Comparison of ENCODE assay signal across 1 cellular context in genomic region chr10:32346551-32347362, GRCh38.
TF ChIP-seq lines count a peak whose summit lies in the region.

TSS of gene EPC1 (minus strand) at chr10:32347158. CDS start at chr10:32346915, 243 bp downstream.

TF ChIP-seq in HepG2, 621 proteins besides CTCF, POLR2A, EP300 and RAD21 (continued from another document and continues in another):
- TF ChIP-seq ZFP91 (CRISPR knock-in tag; IDR thresholded peaks at IDR 0.05; ENCODE audit: borderline replicate concordance) = peak; percentile 82; the same call in 1 of the 2 replicates
- TF ChIP-seq ZNF33B (CRISPR knock-in tag; IDR thresholded peaks at IDR 0.05) = 0 out of 2 replicates have a peak, but pooled peaks have one; percentile 47
- peak; percentile 26; the same call in 1 of the 2 replicates for TF ChIP-seq BRF2 (CRISPR knock-in tag; IDR thresholded peaks at IDR 0.05)
- TF ChIP-seq TBX3 (IDR thresholded peaks at IDR 0.05; ENCODE audit: borderline replicate concordance) = no peak
- no peak for TF ChIP-seq SOX5 (CRISPR knock-in tag; IDR thresholded peaks at IDR 0.05; ENCODE audit: borderline replicate concordance)
- no peak for TF ChIP-seq ZNF83 (CRISPR knock-in tag; IDR thresholded peaks at IDR 0.05; ENCODE audit: borderline replicate concordance)
- no peak for TF ChIP-seq MLX (CRISPR knock-in tag; IDR thresholded peaks at IDR 0.05)
- TF ChIP-seq ZNF431 (CRISPR knock-in tag; IDR thresholded peaks at IDR 0.05; ENCODE audit: borderline replicate concordance, low read depth) = peak; percentile 47; the same call in 1 of the 2 replicates
- TF ChIP-seq DMAP1 (CRISPR knock-in tag; IDR thresholded peaks at IDR 0.05) = peak; percentile 57
- no peak for TF ChIP-seq ETS1 (CRISPR knock-in tag; IDR thresholded peaks at IDR 0.05)
- 0 out of 2 replicates have a peak, but pooled peaks have one; percentile 35 for TF ChIP-seq ZBTB25 (CRISPR knock-in tag; IDR thresholded peaks at IDR 0.05)
- peak; percentile 69; the same call in 1 of the 2 replicates for TF ChIP-seq CENPT (CRISPR knock-in tag; IDR thresholded peaks at IDR 0.05; ENCODE audit: low read depth)
- 0 out of 2 replicates have a peak, but pooled peaks have one; percentile 59 for TF ChIP-seq THYN1 (CRISPR knock-in tag; IDR thresholded peaks at IDR 0.05; ENCODE audit: borderline replicate concordance, low read depth)
- no peak for TF ChIP-seq ZSCAN9 (CRISPR knock-in tag; IDR thresholded peaks at IDR 0.05; ENCODE audit: borderline replicate concordance)
- TF ChIP-seq BCL6 (CRISPR knock-in tag; IDR thresholded peaks at IDR 0.05) = no peak; the same call in 1 of the 2 replicates
- TF ChIP-seq ZNF20 (CRISPR knock-in tag; IDR thresholded peaks at IDR 0.05) = no peak
- TF ChIP-seq ZNF672 (CRISPR knock-in tag; IDR thresholded peaks at IDR 0.05) = 0 out of 2 replicates have a peak, but pooled peaks have one; percentile 22
- peak; percentile 32; the same call in 1 of the 2 replicates for TF ChIP-seq ZNF589 (CRISPR knock-in tag; conservative IDR thresholded peaks at IDR 0.05)
- peak; percentile 88 for TF ChIP-seq TAF1 (CRISPR knock-in tag; IDR thresholded peaks at IDR 0.05)
- TF ChIP-seq NFATC3 (CRISPR knock-in tag; IDR thresholded peaks at IDR 0.05) = no peak
- TF ChIP-seq IRF2 (CRISPR knock-in tag; IDR thresholded peaks at IDR 0.05) = no peak
- TF ChIP-seq PHF5A (CRISPR knock-in tag; IDR thresholded peaks at IDR 0.05; ENCODE audit: low read depth, unreplicated experiment) = peak; percentile 81
- TF ChIP-seq ZNF607 (CRISPR knock-in tag; IDR thresholded peaks at IDR 0.05; ENCODE audit: borderline replicate concordance) = peak; percentile 67; the same call in 1 of the 2 replicates
- 0 out of 2 replicates have a peak, but pooled peaks have one; percentile 11 for TF ChIP-seq HOMEZ (CRISPR knock-in tag; IDR thresholded peaks at IDR 0.05; ENCODE audit: low read depth)
- TF ChIP-seq ZSCAN21 (CRISPR knock-in tag; IDR thresholded peaks at IDR 0.05; ENCODE audit: borderline replicate concordance) = peak; percentile 76; the same call in 1 of the 2 replicates
- no peak for TF ChIP-seq TRIM22 (IDR thresholded peaks at IDR 0.05)
- 0 out of 2 replicates have a peak, but pooled peaks have one; percentile 61 for TF ChIP-seq ZZZ3 (CRISPR knock-in tag; IDR thresholded peaks at IDR 0.05; ENCODE audit: borderline replicate concordance)
- 0 out of 2 replicates have a peak, but pooled peaks have one; percentile 55 for TF ChIP-seq REL (CRISPR knock-in tag; conservative IDR thresholded peaks at IDR 0.05)
- TF ChIP-seq ISL2 (CRISPR knock-in tag; IDR thresholded peaks at IDR 0.05) = peak; percentile 3; the same call in 1 of the 2 replicates
- peak; percentile 29; the same call in 1 of the 2 replicates for TF ChIP-seq ZNF784 (CRISPR knock-in tag; IDR thresholded peaks at IDR 0.05; ENCODE audit: borderline replicate concordance)
- peak; percentile 50; the same call in 1 of the 2 replicates for TF ChIP-seq BCL3 (CRISPR knock-in tag; IDR thresholded peaks at IDR 0.05)
- peak; percentile 10; the same call in 1 of the 2 replicates for TF ChIP-seq ZBTB26 (CRISPR knock-in tag; IDR thresholded peaks at IDR 0.05; ENCODE audit: borderline replicate concordance)
- TF ChIP-seq RBFOX2 (IDR thresholded peaks at IDR 0.05; ENCODE audit: low read depth, low read length) = peak; percentile 88
- TF ChIP-seq ZNF670 (CRISPR knock-in tag; IDR thresholded peaks at IDR 0.05; ENCODE audit: borderline replicate concordance) = 0 out of 2 replicates have a peak, but pooled peaks have one; percentile 2
- 0 out of 2 replicates have a peak, but pooled peaks have one; percentile 76 for TF ChIP-seq ZNF674 (CRISPR knock-in tag; IDR thresholded peaks at IDR 0.05; ENCODE audit: low read depth)
- no peak for TF ChIP-seq NR2C2 (CRISPR knock-in tag; IDR thresholded peaks at IDR 0.05; ENCODE audit: borderline replicate concordance)
- TF ChIP-seq ZNF337 (CRISPR knock-in tag; IDR thresholded peaks at IDR 0.05; ENCODE audit: borderline replicate concordance, low read depth) = 0 out of 2 replicates have a peak, but pooled peaks have one; percentile 8
- TF ChIP-seq POGK (CRISPR knock-in tag; conservative IDR thresholded peaks at IDR 0.05) = no peak; the same call in 1 of the 2 replicates
- peak; percentile 81 for TF ChIP-seq POLR2AphosphoS5 (IDR thresholded peaks at IDR 0.05; ENCODE audit: low read depth, low read length)
- TF ChIP-seq ZNF879 (CRISPR knock-in tag; IDR thresholded peaks at IDR 0.05) = 0 out of 2 replicates have a peak, but pooled peaks have one; percentile 54
- peak; percentile 55 for TF ChIP-seq IKZF5 (CRISPR knock-in tag; IDR thresholded peaks at IDR 0.05)
- peak; percentile 94 for TF ChIP-seq BRD4 (CRISPR knock-in tag; IDR thresholded peaks at IDR 0.05)
- peak; percentile 84; the same call in 1 of the 2 replicates for TF ChIP-seq ZNF354B (CRISPR knock-in tag; IDR thresholded peaks at IDR 0.05)
